8 cellular contexts compared by ENCODE assay signal in genomic region chr16:84718-85452, GRCh38. TPM values are rescaled to one million over a fixed set of nuclear protein-coding genes. Genes with fewer than 3 reads are reported as not detected.
DNase-seq lines count a peak whose midpoint lies in the region; ATAC-seq and TF ChIP-seq lines count a peak whose summit lies in the region.

No MANE protein-coding gene starts in this region.

- no peaks in the 10 kb centered on the region for H3K9me3 ChIP-seq in sigmoid colon

- H3K4me3 Mint-ChIP-seq in activated T-cell treated with anti-CD3 and anti-CD28 coated beads, Interleukin-2, amount 50 U/mL, for 24 hours, result peak overlapping the region; percentile 56

- intact Hi-C loops in sigmoid colon (cut with DNase I), result no loop called here

- H3K36me3 Mint-ChIP-seq in activated T-cell treated with anti-CD3 and anti-CD28 coated beads, Interleukin-2, amount 50 U/mL, for 24 hours (ENCODE audit: low read depth), result peaks cover 77% of the 10 kb centered on the region

- no peaks in the 10 kb centered on the region for H3K27me3 ChIP-seq in sigmoid colon

- H3K9me3 Mint-ChIP-seq in activated T-cell treated with anti-CD3 and anti-CD28 coated beads, Interleukin-2, amount 50 U/mL, for 24 hours, result no peaks in the 10 kb centered on the region

- no peaks in the 10 kb centered on the region for H3K27me3 Mint-ChIP-seq in activated T-cell treated with anti-CD3 and anti-CD28 coated beads, Interleukin-2, amount 50 U/mL, for 24 hours

- H3K27ac Mint-ChIP-seq in activated T-cell treated with anti-CD3 and anti-CD28 coated beads, Interleukin-2, amount 50 U/mL, for 24 hours, result peak overlapping the region; percentile 88

- in situ Hi-C loops in G401 (cut with HindIII; ENCODE audit: low sequenced_read_pairs), result no loop called here

- WGBS in sigmoid colon, 2 donors, result 40 to 64% methylated on average over 9 of the region's 9 CpGs

- peaks cover 44% of the 10 kb centered on the region for H3K4me1 Mint-ChIP-seq in activated T-cell treated with anti-CD3 and anti-CD28 coated beads, Interleukin-2, amount 50 U/mL, for 24 hours (ENCODE audit: low read depth)

- ATAC-seq in HG02588 (IDR thresholded peaks at IDR 0.05; ENCODE audit: unreplicated experiment) (peak; percentile 56), GM19351 (IDR thresholded peaks at IDR 0.05; ENCODE audit: unreplicated experiment) (no peak)

- DNase-seq in G401 (ENCODE audit: low spot score) (peak; percentile 74), NCI-H510A treated with DMSO at 0.1 percent for 48 hours (lab: John Stamatoyannopoulos, UW) (peak; percentile 70), fibroblast of the aortic adventitia (ENCODE audit: low read depth) (peak; percentile 94), sigmoid colon (peak; percentile 85), NCI-H526 treated with DMSO at 0.1 percent for 48 hours (lab: John Stamatoyannopoulos, UW) (no peak)
- DNase-seq in activated T-cell treated with anti-CD3 and anti-CD28 coated beads, Interleukin-2, amount 50 U/mL, for 24 hours, result peak; percentile 75

- TF ChIP-seq POLR2A in sigmoid colon (IDR thresholded peaks at IDR 0.05), result no peak

- peaks cover 12 to 57% (median 32%) of the 10 kb centered on the region in 4 donors for H3K36me3 ChIP-seq in sigmoid colon

- TF ChIP-seq CTCF in fibroblast of the aortic adventitia (IDR thresholded peaks at IDR 0.05; ENCODE audit: insufficient read depth, low read length), result no peak
- TF ChIP-seq CTCF in sigmoid colon (IDR thresholded peaks at IDR 0.05), result no peak

- TF ChIP-seq EP300 in sigmoid colon (IDR thresholded peaks at IDR 0.05), result no peak

- peak overlapping the region; percentile 58 to 68 (median 60) for H3K27ac ChIP-seq in sigmoid colon

- H3K4me1 ChIP-seq in sigmoid colon, result peaks cover 0 to 20% (median 18%) of the 10 kb centered on the region in 4 donors

- H3K4me3 ChIP-seq in fibroblast of the aortic adventitia (ENCODE audit: low read depth, low read length), result no peak overlapping the region
- no peak overlapping the region for H3K4me3 ChIP-seq in sigmoid colon

RNA-seq across cellular contexts. Expression of gene MPG, which starts 6.9 kb away (rescaled TPM):
- 158 and 323 TPM in 2 replicates for total RNA-seq in G401 (2014; rRNA removed; shearing (Covaris generic))
- total RNA-seq in fibroblast of the aortic adventitia (ENCODE audit: low replicate concordance), result 53.1 and 124 TPM in 2 replicates
- total RNA-seq in sigmoid colon, result 100 to 1,000 TPM in 2 of 4 donors, 10 to 100 TPM in 2; 74.3 to 118 (median 100.0) TPM
- 10 to 100 TPM; 52.2 to 72.7 (median 72.5) TPM for polyA plus RNA-seq in sigmoid colon

RNA-seq across cellular contexts. Expression of gene RHBDF1, which starts 12.5 kb away (rescaled TPM):
- 21.4 and 24.9 TPM in 2 replicates for total RNA-seq in G401 (2014; rRNA removed; shearing (Covaris generic))
- total RNA-seq in fibroblast of the aortic adventitia (ENCODE audit: low replicate concordance), result 39.4 and 66.8 TPM in 2 replicates
- total RNA-seq in sigmoid colon, result 10 to 100 TPM; 16.8 to 42.1 (median 19.6) TPM
- polyA plus RNA-seq in sigmoid colon, result 10 to 100 TPM in 1 of 3 donors, 1 to 10 TPM in 2; 6.0 to 22.3 (median 6.0) TPM

RNA-seq across cellular contexts. Expression of gene SNRNP25, which starts 31.3 kb away (rescaled TPM):
- total RNA-seq in G401 (2014; rRNA removed; shearing (Covaris generic)), result 53.9 and 57.0 TPM in 2 replicates
- total RNA-seq in fibroblast of the aortic adventitia (ENCODE audit: low replicate concordance) (11.8 and 15.8 TPM in 2 replicates), sigmoid colon (10 to 100 TPM; 23.0 to 36.5 (median 32.4) TPM)
- polyA plus RNA-seq in sigmoid colon, result 10 to 100 TPM; 26.4 to 41.7 (median 38.8) TPM

RNA-seq across cellular contexts. Expression of gene POLR3K, which starts 31.5 kb away (rescaled TPM):
- total RNA-seq in G401 (2014; rRNA removed; shearing (Covaris generic)), result 19.2 and 36.9 TPM in 2 replicates
- total RNA-seq in fibroblast of the aortic adventitia (ENCODE audit: low replicate concordance), result 5.1 and 6.1 TPM in 2 replicates
- 1 to 10 TPM; 1.7 to 6.4 (median 5.0) TPM for total RNA-seq in sigmoid colon
- polyA plus RNA-seq in sigmoid colon, result 10 to 100 TPM; 11.4 to 22.1 (median 11.8) TPM

RNA-seq across cellular contexts. Expression of gene NPRL3, which starts 53.6 kb away (rescaled TPM):
- total RNA-seq in G401 (2014; rRNA removed; shearing (Covaris generic)), result 4.5 and 11.2 TPM in 2 replicates
- total RNA-seq in fibroblast of the aortic adventitia (ENCODE audit: low replicate concordance) (7.1 and 13.0 TPM in 2 replicates), sigmoid colon (10 to 100 TPM; 10.2 to 22.8 (median 15.7) TPM)
- polyA plus RNA-seq in sigmoid colon, result 10 to 100 TPM in 1 of 3 donors, 1 to 10 TPM in 2; 4.8 to 22.8 (median 6.2) TPM
